16 cellular contexts compared by ENCODE assay signal in genomic region chr20:44745122-44745521, GRCh38. TPM values are rescaled to one million over a fixed set of nuclear protein-coding genes. Genes with fewer than 3 reads are reported as not detected.
DNase-seq lines count a peak whose midpoint lies in the region; ATAC-seq, FAIRE-seq and TF ChIP-seq lines count a peak whose summit lies in the region.
"Had no signal": no experiment of that assay in that cellular context is flagged by ENCODE, and none has a peak within 500 bp of the region (broad histone marks: within the 10 kb centered on the region; RNA-seq: fewer than 3 reads in every experiment).

No MANE protein-coding gene starts in this region.

- no peaks in the 10 kb centered on the region for H3K9me3 Mint-ChIP-seq in stimulated activated naive CD8-positive, alpha-beta T cell treated with anti-CD3 and anti-CD28 coated beads, Interleukin-15, Interleukin-2, amounts not matched to agents 100 ng/mL and 50 ng/mL, for 24 hours
- no peaks in the 10 kb centered on the region for H3K9me3 Mint-ChIP-seq in brain
- no peaks in the 10 kb centered on the region for H3K9me3 Mint-ChIP-seq in natural killer cell treated with Interleukin-12 subunit alpha and Interleukin-12 subunit beta and Interleukin-15 and Interleukin-18, amount 100 ng/mL, for 72 hours
- H3K9me3 Mint-ChIP-seq: activated naive CD4-positive, alpha-beta T cell treated with anti-CD3 and anti-CD28 coated beads, Interleukin-2, amount 50 U/mL, for 72 hours had no signal

- no peak for TF ChIP-seq CTCF in brain (conservative IDR thresholded peaks at IDR 0.05)
- no peak for TF ChIP-seq CTCF in pancreas (IDR thresholded peaks at IDR 0.05)

- peaks cover 0 to 16% (median 0%) of the 10 kb centered on the region in 3 donors for H3K4me1 ChIP-seq in pancreas

- H3K27me3 Mint-ChIP-seq in stimulated activated naive CD8-positive, alpha-beta T cell treated with anti-CD3 and anti-CD28 coated beads, Interleukin-15, Interleukin-2, amounts not matched to agents 100 ng/mL and 50 ng/mL, for 24 hours: peaks cover 29% of the 10 kb centered on the region
- H3K27me3 Mint-ChIP-seq in brain: peaks cover 68% of the 10 kb centered on the region
- peaks cover 38 to 39% of the 10 kb centered on the region in 2 donors for H3K27me3 Mint-ChIP-seq in natural killer cell treated with Interleukin-12 subunit alpha and Interleukin-12 subunit beta and Interleukin-15 and Interleukin-18, amount 100 ng/mL, for 72 hours

- H3K36me3 ChIP-seq in pancreas: no peaks in the 10 kb centered on the region
- H3K36me3 ChIP-seq: spleen had no signal

- no peak overlapping the region for H3K4me3 ChIP-seq in pancreas

- H3K27ac Mint-ChIP-seq in stimulated activated naive CD8-positive, alpha-beta T cell treated with anti-CD3 and anti-CD28 coated beads, Interleukin-15, Interleukin-2, amounts not matched to agents 100 ng/mL and 50 ng/mL, for 24 hours: peak overlapping the region; percentile 84
- H3K27ac Mint-ChIP-seq in brain: peak overlapping the region in 2 of 5 experiments; percentile 2 to 13
- peak overlapping the region in 1 of 2 donors; percentile 51 for H3K27ac Mint-ChIP-seq in natural killer cell treated with Interleukin-12 subunit alpha and Interleukin-12 subunit beta and Interleukin-15 and Interleukin-18, amount 100 ng/mL, for 72 hours
- H3K27ac Mint-ChIP-seq: activated naive CD4-positive, alpha-beta T cell treated with anti-CD3 and anti-CD28 coated beads, Interleukin-2, amount 50 U/mL, for 72 hours had no signal

- FAIRE-seq in pancreas (lab: Jason Lieb, UNC): no peak

- 73 to 74% methylated on average over 3 to 4 of the region's 4 CpGs for WGBS in pancreas, 2 donors

- DNase-seq in stimulated activated naive CD8-positive, alpha-beta T cell treated with anti-CD3 and anti-CD28 coated beads, Interleukin-15, Interleukin-2, amounts not matched to agents 100 U/mL and 50 U/mL, for 24 hours: no peak
- DNase-seq in natural killer cell treated with Interleukin-12 subunit alpha and Interleukin-12 subunit beta and Interleukin-15 and Interleukin-18, amount 100 ng/mL, for 72 hours (ENCODE audit: low spot score): no peak
- DNase-seq in pancreas (no peak), NCI-H2196 (lab: John Stamatoyannopoulos, UW; ENCODE audit: unreplicated experiment) (no peak)
- DNase-seq: GDM1; KG1; NCI-H187 treated with DMSO at 0.1 percent for 48 hours; NK-92 treated with Interleukin-12 subunit alpha and Interleukin-12 subunit beta, amount 100 ng/mL, for 24 hours; spleen had no signal

- peak overlapping the region; percentile 72 for H3K4me3 Mint-ChIP-seq in stimulated activated naive CD8-positive, alpha-beta T cell treated with anti-CD3 and anti-CD28 coated beads, Interleukin-15, Interleukin-2, amounts not matched to agents 100 ng/mL and 50 ng/mL, for 24 hours
- H3K4me3 Mint-ChIP-seq in brain: peak overlapping the region; percentile 56 to 75 (median 72)
- peak overlapping the region; percentile 70 for H3K4me3 Mint-ChIP-seq in natural killer cell treated with Interleukin-12 subunit alpha and Interleukin-12 subunit beta and Interleukin-15 and Interleukin-18, amount 100 ng/mL, for 72 hours

- intact Hi-C loops in pancreas (cut with DNase I): loop anchor here in 2 of 3 donors (5.0 kb wide), 2 partner anchors 117 to 122 kb away; no protein-coding TSS in a partner anchor

- H3K9me3 ChIP-seq in pancreas: no peaks in the 10 kb centered on the region
- H3K9me3 ChIP-seq: spleen had no signal

- no peak overlapping the region for H3K27ac ChIP-seq in pancreas
- H3K27ac ChIP-seq: SK-N-MC had no signal

- ATAC-seq in stimulated activated naive CD8-positive, alpha-beta T cell treated with anti-CD3 and anti-CD28 coated beads, Interleukin-15, Interleukin-2, amounts not matched to agents 100 U/mL and 50 U/mL, for 24 hours: no peak
- ATAC-seq in natural killer cell treated with Interleukin-12 subunit alpha and Interleukin-12 subunit beta and Interleukin-15 and Interleukin-18, amount 100 ng/mL, for 72 hours: no peak
- ATAC-seq in pancreas: no peak
- no peak for ATAC-seq in HG03378 (IDR thresholded peaks at IDR 0.05; ENCODE audit: unreplicated experiment)
- no peak for ATAC-seq in GM18498 (IDR thresholded peaks at IDR 0.05; ENCODE audit: unreplicated experiment)

- no peaks in the 10 kb centered on the region for H3K36me3 Mint-ChIP-seq in stimulated activated naive CD8-positive, alpha-beta T cell treated with anti-CD3 and anti-CD28 coated beads, Interleukin-15, Interleukin-2, amounts not matched to agents 100 ng/mL and 50 ng/mL, for 24 hours (ENCODE audit: low read depth)
- H3K36me3 Mint-ChIP-seq in brain: no peaks in the 10 kb centered on the region
- H3K36me3 Mint-ChIP-seq in natural killer cell treated with Interleukin-12 subunit alpha and Interleukin-12 subunit beta and Interleukin-15 and Interleukin-18, amount 100 ng/mL, for 72 hours: no peaks in the 10 kb centered on the region
- H3K36me3 Mint-ChIP-seq: activated naive CD4-positive, alpha-beta T cell treated with anti-CD3 and anti-CD28 coated beads, Interleukin-2, amount 50 U/mL, for 72 hours had no signal

- no peaks in the 10 kb centered on the region for H3K27me3 ChIP-seq in pancreas

- H3K4me1 Mint-ChIP-seq in stimulated activated naive CD8-positive, alpha-beta T cell treated with anti-CD3 and anti-CD28 coated beads, Interleukin-15, Interleukin-2, amounts not matched to agents 100 ng/mL and 50 ng/mL, for 24 hours (ENCODE audit: low read depth): peaks cover 18% of the 10 kb centered on the region
- H3K4me1 Mint-ChIP-seq in brain: peaks cover 48% of the 10 kb centered on the region
- peaks cover 11 to 14% of the 10 kb centered on the region in 2 donors for H3K4me1 Mint-ChIP-seq in natural killer cell treated with Interleukin-12 subunit alpha and Interleukin-12 subunit beta and Interleukin-15 and Interleukin-18, amount 100 ng/mL, for 72 hours (ENCODE audit: low read depth in 2 of 2)

RNA-seq across cellular contexts. Expression of gene KCNK15, which starts 0.5 kb away (rescaled TPM):
- 0.12 TPM for polyA plus RNA-seq in brain (ENCODE audit: insufficient read depth, low read depth, low replicate concordance)
- total RNA-seq in natural killer cell treated with Interleukin-12 subunit alpha and Interleukin-12 subunit beta and Interleukin-15 and Interleukin-18, amount 100 ng/mL, for 72 hours: under 1 TPM; 0.28 to 0.50 TPM
- total RNA-seq in pancreas: 1 to 10 TPM in 3 of 6 donors, under 1 TPM in 3; 0.75 to 2.5 (median 1.4) TPM
- polyA plus RNA-seq in pancreas: 1 to 10 TPM in 1 of 2 donors, under 1 TPM in 1; 0.42 to 1.1 TPM

RNA-seq across cellular contexts. Expression of gene CCN5, which starts 30.0 kb away (rescaled TPM):
- 0.39 TPM for polyA plus RNA-seq in brain (ENCODE audit: insufficient read depth, low read depth, low replicate concordance)
- total RNA-seq in natural killer cell treated with Interleukin-12 subunit alpha and Interleukin-12 subunit beta and Interleukin-15 and Interleukin-18, amount 100 ng/mL, for 72 hours: not detected
- 1 to 10 TPM in 5 of 6 donors, under 1 TPM in 1; 0.14 to 3.3 (median 1.3) TPM for total RNA-seq in pancreas
- 1 to 10 TPM; 3.3 to 6.4 TPM for polyA plus RNA-seq in pancreas
- total RNA-seq: activated naive CD4-positive, alpha-beta T cell treated with anti-CD3 and anti-CD28 coated beads, Interleukin-2, amount 50 U/mL, for 72 hours; kidney epithelial cell had no signal
